ENCODE assay signal across 34 cellular contexts in the genomic region with DNA sequence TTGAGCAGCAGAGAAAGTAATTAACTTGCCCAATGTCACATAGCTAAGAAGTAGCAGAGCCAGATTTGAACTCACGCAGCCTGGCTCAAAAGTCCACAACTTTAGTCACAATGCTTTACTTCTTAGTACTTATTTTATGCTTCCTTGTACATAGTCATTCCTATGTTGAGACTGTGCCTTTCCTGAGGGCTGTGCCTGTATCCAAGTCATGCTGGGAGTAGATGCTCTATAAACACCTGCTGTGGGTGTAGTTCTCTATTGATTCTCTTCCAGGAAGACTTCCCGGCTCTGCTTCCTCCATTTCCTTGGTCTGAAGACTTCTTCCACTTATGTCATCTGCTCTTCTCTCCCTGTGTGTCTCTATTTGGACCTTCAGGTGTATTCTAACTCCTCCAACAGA. TPM values are rescaled to one million over a fixed set of nuclear protein-coding genes. Genes with fewer than 3 reads are reported as not detected.
"Had no signal": no experiment of that assay in that cellular context is flagged by ENCODE, and none has a peak within 500 bp of the region (broad histone marks: within the 10 kb centered on the region; RNA-seq: fewer than 3 reads in every experiment).

No MANE protein-coding gene starts in this region.

- H3K9me3 Mint-ChIP-seq: memory B cell; natural killer cell treated with Interleukin-12 subunit alpha and Interleukin-12 subunit beta and Interleukin-15 and Interleukin-18, amount 100 ng/mL, for 72 hours; neural crest cell; type B pancreatic cell had no signal

- H3K36me3 ChIP-seq: esophagus muscularis mucosa, lower lobe of right lung, pancreas, tibial artery had no signal

- ATAC-seq: foreskin keratinocyte; heart right ventricle; left cardiac atrium; left ventricle myocardium superior; lower lobe of right lung; natural killer cell treated with Interleukin-12 subunit alpha and Interleukin-12 subunit beta and Interleukin-15 and Interleukin-18, amount 100 ng/mL, for 72 hours; pancreas; sciatic nerve; stimulated activated naive CD8-positive, alpha-beta T cell treated with anti-CD3 and anti-CD28 coated beads, Interleukin-15, Interleukin-2, amounts not matched to agents 100 U/mL and 50 U/mL, for 24 hours had no signal

- DNase-seq: dermis blood vessel endothelial cell; effector memory CD4-positive, alpha-beta T cell; foreskin keratinocyte; glutamatergic neuron; heart right ventricle; hippocampal formation; left cardiac atrium; left ventricle myocardium superior; lower lobe of right lung; naive B cell; stimulated activated CD4-positive, alpha-beta T cell treated with anti-CD3 and anti-CD28 coated beads, Interleukin-12 subunit alpha, Interleukin-12 subunit beta, amount 100 ng/mL, for 4 hours; stimulated activated CD4-positive, alpha-beta T cell treated with anti-CD3 and anti-CD28 coated beads, Interleukin-1b, Interleukin-23, amount 100 ng/mL, for 48 hours; stimulated activated CD4-positive, alpha-beta T cell treated with anti-CD3 and anti-CD28 coated beads, Interleukin-4, amount 100 ng/mL, for 1 hour; stimulated activated CD8-positive, alpha-beta memory T cell treated with anti-CD3 and anti-CD28 coated beads, Interleukin-4, amount 100 ng/mL, for 48 hours; stimulated activated naive CD8-positive, alpha-beta T cell treated with anti-CD3 and anti-CD28 coated beads, Interleukin-15, Interleukin-2, amounts not matched to agents 100 U/mL and 50 U/mL, for 24 hours; testis; tibial artery had no signal

- H3K9me3 ChIP-seq: esophagus muscularis mucosa, heart right ventricle, lower lobe of right lung, neutrophil, pancreas, testis, tibial artery had no signal

- H3K4me3 Mint-ChIP-seq: memory B cell; natural killer cell treated with Interleukin-12 subunit alpha and Interleukin-12 subunit beta and Interleukin-15 and Interleukin-18, amount 100 ng/mL, for 72 hours; neural crest cell; type B pancreatic cell had no signal

- H3K4me3 ChIP-seq: coronary artery, esophagus muscularis mucosa, heart right ventricle, lower lobe of right lung, pancreas, smooth muscle cell, testis, tibial artery had no signal

- H3K4me1 Mint-ChIP-seq: neural crest cell had no signal

- H3K36me3 Mint-ChIP-seq: memory B cell; naive B cell; natural killer cell treated with Interleukin-12 subunit alpha and Interleukin-12 subunit beta and Interleukin-15 and Interleukin-18, amount 100 ng/mL, for 72 hours had no signal

- H3K4me1 ChIP-seq: foreskin keratinocyte, lower lobe of right lung, pancreas, testis, tibial artery had no signal

- H3K4me2 ChIP-seq: smooth muscle cell had no signal

- H3K27ac Mint-ChIP-seq: memory B cell; natural killer cell treated with Interleukin-12 subunit alpha and Interleukin-12 subunit beta and Interleukin-15 and Interleukin-18, amount 100 ng/mL, for 72 hours; type B pancreatic cell had no signal

- H3K27me3 ChIP-seq: esophagus muscularis mucosa, foreskin keratinocyte, heart right ventricle, neutrophil, pancreas, testis, tibial artery had no signal

- H3K27ac ChIP-seq: coronary artery, esophagus muscularis mucosa, foreskin keratinocyte, lower lobe of right lung, neutrophil, pancreas, testis, tibial artery had no signal

RNA-seq across cellular contexts. Expression of a gene that starts 23.8 kb away (rescaled TPM):
- total RNA-seq: dermis blood vessel endothelial cell, endothelial cell of umbilical vein, epithelial cell of proximal tubule, esophagus muscularis mucosa, fibroblast of lung, foreskin keratinocyte, kidney epithelial cell, left cardiac atrium, left ventricle myocardium superior, lower lobe of right lung, neural crest cell, omental fat pad, pancreas, posterior vena cava, sciatic nerve, smooth muscle cell, testis, urinary bladder had no signal
